In the genomic region with DNA sequence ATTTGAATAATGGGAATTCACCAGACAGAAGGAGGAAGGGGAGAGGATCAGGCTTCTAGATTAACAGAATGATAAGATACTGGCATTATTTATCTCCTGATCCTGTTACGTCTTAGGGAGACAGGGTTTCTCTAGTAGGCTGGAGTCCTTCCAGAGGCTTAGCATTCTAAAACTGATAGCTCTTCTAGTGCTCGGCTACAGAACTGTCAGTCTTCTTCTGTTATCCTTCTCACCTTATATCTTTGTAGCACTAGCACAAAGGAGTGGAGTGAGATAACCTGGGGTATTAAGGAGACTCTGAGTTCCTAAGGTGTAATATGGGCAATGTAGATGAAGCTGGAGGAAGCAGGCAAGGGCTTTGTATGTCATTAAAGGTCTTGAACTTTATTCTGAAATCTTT, we compare ENCODE assay signal across 13 cellular contexts.
"Had no signal": no experiment of that assay in that cellular context is flagged by ENCODE, and none has a peak within 500 bp of the region (broad histone marks: within the 10 kb centered on the region; RNA-seq: fewer than 3 reads in every experiment).

No MANE protein-coding gene starts in this region.

- H3K4me3 Mint-ChIP-seq: activated CD4-positive, alpha-beta T cell treated with anti-CD3 and anti-CD28 coated beads, Interleukin-2, amount 10 ng/mL, durations not matched to agents 24 days and 14 days; activated CD8-positive, alpha-beta T cell treated with anti-CD3 and anti-CD28 coated beads, Interleukin-2, amount 10 ng/mL, durations not matched to agents 7 days and 5 days; neural crest cell; stimulated activated effector memory CD8-positive, alpha-beta T cell treated with anti-CD3 and anti-CD28 coated beads, Interleukin-12 subunit alpha, Interleukin-12 subunit beta, amount 100 ng/mL, for 72 hours had no signal

- H3K27me3 Mint-ChIP-seq: activated CD4-positive, alpha-beta T cell treated with anti-CD3 and anti-CD28 coated beads, Interleukin-2, amount 10 ng/mL, durations not matched to agents 24 days and 14 days had no signal

- H3K9me3 Mint-ChIP-seq: activated CD4-positive, alpha-beta T cell treated with anti-CD3 and anti-CD28 coated beads, Interleukin-2, amount 10 ng/mL, durations not matched to agents 24 days and 14 days; neural crest cell; stimulated activated effector memory CD8-positive, alpha-beta T cell treated with anti-CD3 and anti-CD28 coated beads, Interleukin-12 subunit alpha, Interleukin-12 subunit beta, amount 100 ng/mL, for 72 hours had no signal

- H3K4me1 Mint-ChIP-seq: neural crest cell had no signal

- ATAC-seq: activated CD8-positive, alpha-beta T cell treated with anti-CD3 and anti-CD28 coated beads, Interleukin-2, amount 10 ng/mL, durations not matched to agents 7 days and 5 days; stimulated activated effector memory CD8-positive, alpha-beta T cell treated with anti-CD3 and anti-CD28 coated beads, Interleukin-12 subunit alpha, Interleukin-12 subunit beta, amount 100 ng/mL, for 72 hours had no signal

- DNase-seq: activated CD4-positive, alpha-beta T cell treated with anti-CD3 and anti-CD28 coated beads, Interleukin-2, amount 10 ng/mL, durations not matched to agents 24 days and 14 days; activated CD4-positive, CD25-positive, alpha-beta regulatory T cell; activated CD8-positive, alpha-beta T cell treated with anti-CD3 and anti-CD28 coated beads, Interleukin-2, amount 10 ng/mL, durations not matched to agents 7 days and 5 days; activated naive CD4-positive, alpha-beta T cell treated with anti-CD3 and anti-CD28 coated beads, Interleukin-2, amount 50 U/mL, for 16 hours; central memory CD4-positive, alpha-beta T cell; colonic mucosa; foreskin fibroblast; kidney glomerular epithelial cell; stimulated activated CD4-positive, alpha-beta T cell treated with anti-CD3 and anti-CD28 coated beads, Interleukin-12 subunit alpha, Interleukin-12 subunit beta, amount 100 ng/mL, for 4 hours; T-helper 2 cell; uterus had no signal

- H3K27ac Mint-ChIP-seq: activated CD4-positive, alpha-beta T cell treated with anti-CD3 and anti-CD28 coated beads, Interleukin-2, amount 10 ng/mL, durations not matched to agents 24 days and 14 days; activated CD8-positive, alpha-beta T cell treated with anti-CD3 and anti-CD28 coated beads, Interleukin-2, amount 10 ng/mL, durations not matched to agents 7 days and 5 days; stimulated activated effector memory CD8-positive, alpha-beta T cell treated with anti-CD3 and anti-CD28 coated beads, Interleukin-12 subunit alpha, Interleukin-12 subunit beta, amount 100 ng/mL, for 72 hours had no signal
